ENCODE assay signal across 8 cellular contexts in genomic region chr16:11405331-11406176, GRCh38.
DNase-seq lines count a peak whose midpoint lies in the region; TF ChIP-seq lines count a peak whose summit lies in the region.

No MANE protein-coding gene starts in this region.

- TF ChIP-seq CTCF in CD14-positive monocyte (IDR thresholded peaks at IDR 0.05) (peak; percentile 64), brain microvascular endothelial cell (IDR thresholded peaks at IDR 0.05; ENCODE audit: low read depth, low read length, missing control alignments) (peak; percentile 84), nephron progenitor cell (IDR thresholded peaks at IDR 0.05) (peak; percentile 30)

- in situ Hi-C loops in brain microvascular endothelial cell (cut with HindIII; ENCODE audit: low pct_ligation_motif_present, low sequenced_read_pairs), result no loop called here

- H3K27ac ChIP-seq in brain microvascular endothelial cell, result no peak overlapping the region

- H3K4me3 Mint-ChIP-seq in CD14-positive monocyte (no peak overlapping the region), nephron progenitor cell (no peak overlapping the region)

- H3K27me3 ChIP-seq in brain microvascular endothelial cell (replicated peaks), result no peaks in the 10 kb centered on the region

- H3K4me3 ChIP-seq in brain microvascular endothelial cell (ENCODE audit: low read depth, low read length), result no peak overlapping the region

- H3K36me3 ChIP-seq in brain microvascular endothelial cell (replicated peaks), result no peaks in the 10 kb centered on the region

- H3K36me3 Mint-ChIP-seq in CD14-positive monocyte (peaks cover 0 to 2% of the 10 kb centered on the region in 2 donors), nephron progenitor cell (ENCODE audit: low read depth) (no peaks in the 10 kb centered on the region)

- DNase-seq in CD14-positive monocyte (ENCODE audit: low spot score) (no peak), HK-2 (ENCODE audit: unreplicated experiment) (peak; percentile 29), T-helper 9 cell (peak; percentile 22), brain microvascular endothelial cell (peak; percentile 22), nephron progenitor cell (peak; percentile 52), D341Med (ENCODE audit: low spot score) (no peak), occipital lobe (lab: John Stamatoyannopoulos, UW) (no peak), NCI-H2107 (lab: John Stamatoyannopoulos, UW) (no peak)

- no peak overlapping the region for H3K27ac Mint-ChIP-seq in CD14-positive monocyte
- no peak overlapping the region for H3K27ac Mint-ChIP-seq in nephron progenitor cell

- peaks cover 0 to 3% (median 0%) of the 10 kb centered on the region in 7 donors for H3K9me3 Mint-ChIP-seq in CD14-positive monocyte
- H3K9me3 Mint-ChIP-seq in nephron progenitor cell, result peaks cover 3% of the 10 kb centered on the region

- H3K4me1 Mint-ChIP-seq in CD14-positive monocyte, result peaks cover 9% of the 10 kb centered on the region
- H3K4me1 Mint-ChIP-seq in nephron progenitor cell, result peaks cover 22% of the 10 kb centered on the region

- H3K27me3 Mint-ChIP-seq in CD14-positive monocyte (ENCODE audit: low read depth in 3 of 3), result peaks cover 3 to 7% (median 5%) of the 10 kb centered on the region in 3 donors
- H3K27me3 Mint-ChIP-seq in nephron progenitor cell (ENCODE audit: low read depth, poor library complexity), result peaks cover 7% of the 10 kb centered on the region

- intact Hi-C loops in CD14-positive monocyte (cut with micrococcal nuclease), result loop anchor here (2.0 to 5.0 kb wide), 3 partner anchors 101 to 307 kb away; no protein-coding TSS in a partner anchor

Comparison
In these comparisons a context has a peak if more than half of its experiments do, and no peak if none do; other contexts are left out.
1. DNase-seq: peak in HK-2 (single experiment), T-helper 9 cell (single experiment), brain microvascular endothelial cell (single experiment) and nephron progenitor cell (single experiment); none in CD14-positive monocyte (single experiment), D341Med (single experiment), occipital lobe (single experiment) and NCI-H2107 (single experiment).
2. CTCF ChIP-seq: peak in every context shown above with its lines; median percentile 84 in brain microvascular endothelial cell; 64 in CD14-positive monocyte; 30 in nephron progenitor cell.